ENCODE assay signal across 38 cellular contexts in the genomic region with DNA sequence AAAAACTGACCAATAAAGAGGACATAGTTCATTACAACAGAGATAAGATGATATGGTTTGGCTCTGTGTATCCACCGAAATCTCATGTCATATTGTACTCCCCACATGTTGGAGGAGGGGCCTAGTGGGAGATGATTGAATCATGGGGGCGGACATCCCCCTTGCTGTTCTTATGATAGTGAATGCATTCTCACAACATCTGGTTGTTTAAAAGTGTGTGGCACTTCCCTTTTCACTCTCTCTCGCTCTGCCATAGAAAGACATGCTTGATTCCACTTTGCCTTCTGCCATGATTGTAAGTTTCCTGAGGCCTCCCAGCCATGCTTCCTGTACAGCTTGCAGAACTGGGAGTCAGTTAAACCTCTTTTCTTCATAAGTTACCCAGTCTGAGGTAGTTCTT.
"Had no signal": no experiment of that assay in that cellular context is flagged by ENCODE, and none has a peak within 500 bp of the region (broad histone marks: within the 10 kb centered on the region; RNA-seq: fewer than 3 reads in every experiment).

No MANE protein-coding gene starts in this region.

- H3K9me3 ChIP-seq: MG63, SJCRH30, SK-N-SH had no signal

- H3K4me2 ChIP-seq: SK-N-SH had no signal

- FAIRE-seq: colon, TTC549 had no signal

- H3K4me1 Mint-ChIP-seq: activated B cell treated with CpG ODN at 0.5 μM for 24 hours; activated CD4-positive, alpha-beta memory T cell treated with anti-CD3 and anti-CD28 coated beads, Interleukin-2, amount 10 ng/mL, durations not matched to agents 7 days and 5 days; activated CD8-positive, alpha-beta memory T cell treated with anti-CD3 and anti-CD28 coated beads, Interleukin-2, amount 10 ng/mL, durations not matched to agents 7 days and 5 days; activated naive CD4-positive, alpha-beta T cell treated with anti-CD3 and anti-CD28 coated beads, Interleukin-2, amount 10 ng/mL, durations not matched to agents 7 days and 5 days; activated naive CD8-positive, alpha-beta T cell treated with anti-CD3 and anti-CD28 coated beads, Interleukin-2, amount 50 U/mL, for 24 hours; T-cell had no signal

- DNase-seq: activated B cell treated with CpG ODN at 0.5 μM for 24 hours; activated CD4-positive, alpha-beta memory T cell treated with anti-CD3 and anti-CD28 coated beads, Interleukin-2, amount 10 ng/mL, durations not matched to agents 7 days and 5 days; activated CD4-positive, alpha-beta T cell treated with anti-CD3 and anti-CD28 coated beads for 1 hour; activated CD4-positive, alpha-beta T cell treated with anti-CD3 and anti-CD28 coated beads for 48 hours; activated CD8-positive, alpha-beta memory T cell treated with anti-CD3 and anti-CD28 coated beads for 24 hours; activated CD8-positive, alpha-beta memory T cell treated with anti-CD3 and anti-CD28 coated beads, Interleukin-2, amount 10 ng/mL, durations not matched to agents 7 days and 5 days; activated CD8-positive, alpha-beta memory T cell treated with anti-CD3 and anti-CD28 coated beads, Interleukin-2, amount 50 U/mL, for 48 hours; activated effector memory CD4-positive, alpha-beta T cell treated with Interleukin-2 at 50 U/mL for 16 hours; activated naive CD4-positive, alpha-beta T cell treated with anti-CD3 and anti-CD28 coated beads, Interleukin-2, amount 10 ng/mL, durations not matched to agents 7 days and 5 days; activated naive CD8-positive, alpha-beta T cell treated with anti-CD3 and anti-CD28 coated beads, Interleukin-2, amount 50 U/mL, for 24 hours; activated T-cell treated with anti-CD3 and anti-CD28 coated beads, Interleukin-2, amount 50 U/mL, for 48 hours; amniotic stem cell; aorta; brain microvascular endothelial cell; central memory CD4-positive, alpha-beta T cell; KG1; MG63; NCI-H1092 treated with DMSO at 0.1 percent for 48 hours; NCI-H1417; NCI-H146; NCI-H187; NCI-H2029 treated with DMSO at 0.1 percent for 48 hours; NCI-H2107; NCI-H2171; NCI-H510A; NCI-H526; NCI-H748 treated with DMSO at 0.1 percent for 48 hours; NK-92 treated with Interleukin-12 subunit alpha and Interleukin-12 subunit beta, amount 100 ng/mL, for 24 hours; SHP77; SJCRH30; SK-N-SH; T-cell; T-helper 2 cell; T1000 had no signal

- H3K4me3 Mint-ChIP-seq: activated B cell treated with CpG ODN at 0.5 μM for 24 hours; activated CD4-positive, alpha-beta memory T cell treated with anti-CD3 and anti-CD28 coated beads, Interleukin-2, amount 10 ng/mL, durations not matched to agents 7 days and 5 days; activated CD8-positive, alpha-beta memory T cell treated with anti-CD3 and anti-CD28 coated beads, Interleukin-2, amount 10 ng/mL, durations not matched to agents 7 days and 5 days; activated naive CD4-positive, alpha-beta T cell treated with anti-CD3 and anti-CD28 coated beads, Interleukin-2, amount 10 ng/mL, durations not matched to agents 7 days and 5 days; activated naive CD8-positive, alpha-beta T cell; activated naive CD8-positive, alpha-beta T cell treated with anti-CD3 and anti-CD28 coated beads, Interleukin-2, amount 50 U/mL, for 24 hours; T-cell had no signal

- H3K9ac ChIP-seq: SK-N-SH had no signal

- H3K27me3 ChIP-seq: brain microvascular endothelial cell, SJCRH30 had no signal

- H3K27ac ChIP-seq: brain microvascular endothelial cell, SJCRH30, VCaP had no signal

- H3K4me3 ChIP-seq: MG63, SJCRH30 had no signal

- ATAC-seq: activated CD8-positive, alpha-beta memory T cell treated with anti-CD3 and anti-CD28 coated beads, Interleukin-2, amount 10 ng/mL, durations not matched to agents 7 days and 5 days; activated naive CD8-positive, alpha-beta T cell treated with anti-CD3 and anti-CD28 coated beads, Interleukin-2, amount 50 U/mL, for 24 hours; T-cell had no signal

- H3K27me3 Mint-ChIP-seq: activated naive CD4-positive, alpha-beta T cell treated with anti-CD3 and anti-CD28 coated beads, Interleukin-2, amount 10 ng/mL, durations not matched to agents 7 days and 5 days; activated naive CD8-positive, alpha-beta T cell; activated naive CD8-positive, alpha-beta T cell treated with anti-CD3 and anti-CD28 coated beads, Interleukin-2, amount 50 U/mL, for 24 hours; T-cell had no signal

- H3K36me3 ChIP-seq: brain microvascular endothelial cell, MG63, SJCRH30 had no signal

- H3K27ac Mint-ChIP-seq: activated B cell treated with CpG ODN at 0.5 μM for 24 hours; activated CD4-positive, alpha-beta memory T cell treated with anti-CD3 and anti-CD28 coated beads, Interleukin-2, amount 10 ng/mL, durations not matched to agents 7 days and 5 days; activated CD8-positive, alpha-beta memory T cell treated with anti-CD3 and anti-CD28 coated beads, Interleukin-2, amount 10 ng/mL, durations not matched to agents 7 days and 5 days; activated naive CD4-positive, alpha-beta T cell treated with anti-CD3 and anti-CD28 coated beads, Interleukin-2, amount 10 ng/mL, durations not matched to agents 7 days and 5 days; activated naive CD8-positive, alpha-beta T cell; activated naive CD8-positive, alpha-beta T cell treated with anti-CD3 and anti-CD28 coated beads, Interleukin-2, amount 50 U/mL, for 24 hours; T-cell had no signal

- H3K9me3 Mint-ChIP-seq: activated CD4-positive, alpha-beta memory T cell treated with anti-CD3 and anti-CD28 coated beads, Interleukin-2, amount 10 ng/mL, durations not matched to agents 7 days and 5 days; activated naive CD4-positive, alpha-beta T cell treated with anti-CD3 and anti-CD28 coated beads, Interleukin-2, amount 10 ng/mL, durations not matched to agents 7 days and 5 days; activated naive CD8-positive, alpha-beta T cell treated with anti-CD3 and anti-CD28 coated beads, Interleukin-2, amount 50 U/mL, for 24 hours; T-cell had no signal

- H3K36me3 Mint-ChIP-seq: activated CD8-positive, alpha-beta memory T cell treated with anti-CD3 and anti-CD28 coated beads, Interleukin-2, amount 10 ng/mL, durations not matched to agents 7 days and 5 days; activated naive CD4-positive, alpha-beta T cell treated with anti-CD3 and anti-CD28 coated beads, Interleukin-2, amount 10 ng/mL, durations not matched to agents 7 days and 5 days; activated naive CD8-positive, alpha-beta T cell; T-cell had no signal
